8 cellular contexts compared by ENCODE assay signal in the genomic region with DNA sequence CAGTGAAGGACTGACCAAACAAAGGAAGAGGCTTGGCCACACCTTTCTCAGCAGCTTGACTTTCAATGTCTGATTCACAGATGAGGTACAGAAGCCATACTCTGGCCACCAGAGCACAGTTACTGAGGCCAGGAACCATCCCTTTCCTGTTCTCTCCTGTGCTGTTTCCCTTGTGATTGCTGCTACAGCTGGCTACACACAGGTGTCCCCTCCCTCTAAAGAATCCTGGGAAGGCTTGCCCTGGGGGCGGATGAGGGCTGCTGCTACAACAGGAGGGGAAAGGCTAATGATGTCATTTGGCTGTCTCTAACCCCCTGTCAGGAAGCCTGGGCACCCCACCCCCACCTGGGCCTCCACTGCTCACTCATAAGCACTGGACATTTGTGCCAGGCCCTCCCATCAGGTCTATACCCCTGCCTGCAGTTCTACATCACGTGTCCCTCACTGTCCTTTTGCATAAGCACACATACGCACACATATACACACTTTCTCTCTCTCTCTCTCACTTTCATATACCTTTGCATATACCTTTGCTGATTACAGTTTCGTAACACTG. TPM values are rescaled to one million over a fixed set of nuclear protein-coding genes. Genes with fewer than 3 reads are reported as not detected.
DNase-seq lines count a peak whose midpoint lies in the region; ATAC-seq and TF ChIP-seq lines count a peak whose summit lies in the region.

No MANE protein-coding gene starts in this region.

- no peaks in the 10 kb centered on the region for H3K27me3 ChIP-seq in dorsolateral prefrontal cortex
- no peaks in the 10 kb centered on the region for H3K27me3 ChIP-seq in stomach

- TF ChIP-seq EP300 in stomach (IDR thresholded peaks at IDR 0.05), result no peak

- no peaks in the 10 kb centered on the region for H3K9me3 Mint-ChIP-seq in stimulated activated naive CD8-positive, alpha-beta T cell treated with anti-CD3 and anti-CD28 coated beads, Interleukin-15, Interleukin-2, amounts not matched to agents 100 ng/mL and 50 ng/mL, for 24 hours

- WGBS in stomach, 5 donors, result 75 to 91% (median 84%) methylated on average over 4 of the region's 4 CpGs

- TF ChIP-seq POLR2A in stomach (IDR thresholded peaks at IDR 0.05), result no peak

- H3K4me1 Mint-ChIP-seq in stimulated activated naive CD8-positive, alpha-beta T cell treated with anti-CD3 and anti-CD28 coated beads, Interleukin-15, Interleukin-2, amounts not matched to agents 100 ng/mL and 50 ng/mL, for 24 hours (ENCODE audit: low read depth), result peaks cover 89% of the 10 kb centered on the region

- H3K27ac ChIP-seq in dorsolateral prefrontal cortex (peak overlapping the region in 52 of 59 donors; percentile 1 to 99 (median 74)), stomach (peak overlapping the region in 4 of 5 donors; percentile 8 to 80 (median 78))

- H3K4me1 ChIP-seq in stomach, result peaks cover 16 to 55% (median 45%) of the 10 kb centered on the region in 4 donors

- no peaks in the 10 kb centered on the region for H3K27me3 Mint-ChIP-seq in stimulated activated naive CD8-positive, alpha-beta T cell treated with anti-CD3 and anti-CD28 coated beads, Interleukin-15, Interleukin-2, amounts not matched to agents 100 ng/mL and 50 ng/mL, for 24 hours

- TF ChIP-seq CTCF in dorsolateral prefrontal cortex (IDR thresholded peaks at IDR 0.05 in 54 of 56, conservative IDR thresholded peaks at IDR 0.05 in 2 of 56; ENCODE audit: low read depth in 1 of 56, partially characterized antibody in 56 of 56), result no peak
- TF ChIP-seq CTCF in stomach (IDR thresholded peaks at IDR 0.05), result no peak

- H3K36me3 Mint-ChIP-seq in stimulated activated naive CD8-positive, alpha-beta T cell treated with anti-CD3 and anti-CD28 coated beads, Interleukin-15, Interleukin-2, amounts not matched to agents 100 ng/mL and 50 ng/mL, for 24 hours (ENCODE audit: low read depth), result peaks cover 46% of the 10 kb centered on the region

- H3K36me3 ChIP-seq in stomach, result peaks cover 0 to 14% (median 3%) of the 10 kb centered on the region in 4 donors

- no peak for ATAC-seq in stimulated activated naive CD8-positive, alpha-beta T cell treated with anti-CD3 and anti-CD28 coated beads, Interleukin-15, Interleukin-2, amounts not matched to agents 100 U/mL and 50 U/mL, for 24 hours
- peak; percentile 63 for ATAC-seq in HG03558 (IDR thresholded peaks at IDR 0.05; ENCODE audit: extremely low read depth, unreplicated experiment)

- no peak overlapping the region for H3K4me3 ChIP-seq in dorsolateral prefrontal cortex
- H3K4me3 ChIP-seq in stomach, result no peak overlapping the region

- H3K4me3 Mint-ChIP-seq in stimulated activated naive CD8-positive, alpha-beta T cell treated with anti-CD3 and anti-CD28 coated beads, Interleukin-15, Interleukin-2, amounts not matched to agents 100 ng/mL and 50 ng/mL, for 24 hours, result no peak overlapping the region

- intact Hi-C loops in dorsolateral prefrontal cortex (cut with DNase I), result loop anchor here in 1 of 2 donors (2.0 kb wide), 1 partner anchor 18 kb away; no protein-coding TSS in a partner anchor
- intact Hi-C loops in stomach (cut with DNase I; ENCODE audit: low total_unique reads), result no loop called here

- H3K27ac Mint-ChIP-seq in stimulated activated naive CD8-positive, alpha-beta T cell treated with anti-CD3 and anti-CD28 coated beads, Interleukin-15, Interleukin-2, amounts not matched to agents 100 ng/mL and 50 ng/mL, for 24 hours, result peak overlapping the region; percentile 67

- no peaks in the 10 kb centered on the region for H3K9me3 ChIP-seq in stomach

- DNase-seq in stimulated activated naive CD8-positive, alpha-beta T cell treated with anti-CD3 and anti-CD28 coated beads, Interleukin-15, Interleukin-2, amounts not matched to agents 100 U/mL and 50 U/mL, for 24 hours, result no peak
- DNase-seq in dorsolateral prefrontal cortex (no peak), stomach (no peak), NCI-H446 (lab: John Stamatoyannopoulos, UW) (no peak), medulla oblongata (ENCODE audit: extremely low spot score) (no peak)
- no peak for DNase-seq in activated CD4-positive, CD25-positive, alpha-beta regulatory T cell treated with anti-CD3 and anti-CD28 coated beads, Interleukin-2, amount 50 U/mL, for 72 hours

RNA-seq across cellular contexts. Expression of gene PRPF40B, which starts 41.3 kb away (rescaled TPM):
- total RNA-seq in dorsolateral prefrontal cortex (10 to 100 TPM; 31.6 to 78.4 (median 47.7) TPM), stomach (10 to 100 TPM in 3 of 5 donors, 1 to 10 TPM in 2; 6.7 to 39.7 (median 14.0) TPM)
- 10 to 100 TPM in 2 of 3 donors, 1 to 10 TPM in 1; 6.6 to 17.4 (median 12.6) TPM for polyA plus RNA-seq in stomach

RNA-seq across cellular contexts. Expression of gene FMNL3, which starts 42.5 kb away (rescaled TPM):
- 10 to 100 TPM; 13.7 to 48.0 (median 29.3) TPM for total RNA-seq in dorsolateral prefrontal cortex
- 10 to 100 TPM in 2 of 5 donors, 1 to 10 TPM in 3; 2.9 to 28.5 (median 9.6) TPM for total RNA-seq in stomach
- polyA plus RNA-seq in stomach, result 1 to 10 TPM; 2.1 to 8.1 (median 5.2) TPM

RNA-seq across cellular contexts. Expression of gene FAM186B, which starts 59.2 kb away (rescaled TPM):
- 1 to 10 TPM in 1 of 120 experiments, under 1 TPM in 65, not detected in 54; 0.14 to 1.2 (median 0.31) TPM for total RNA-seq in dorsolateral prefrontal cortex
- total RNA-seq in stomach, result 1 to 10 TPM in 1 of 5 donors, under 1 TPM in 2, not detected in 2; 0.18 to 7.0 (median 0.29) TPM
- polyA plus RNA-seq in stomach, result under 1 TPM in 1 of 3 donors, not detected in 2; 0.25 TPM
